ENCODE assay signal across 12 cellular contexts in the genomic region with DNA sequence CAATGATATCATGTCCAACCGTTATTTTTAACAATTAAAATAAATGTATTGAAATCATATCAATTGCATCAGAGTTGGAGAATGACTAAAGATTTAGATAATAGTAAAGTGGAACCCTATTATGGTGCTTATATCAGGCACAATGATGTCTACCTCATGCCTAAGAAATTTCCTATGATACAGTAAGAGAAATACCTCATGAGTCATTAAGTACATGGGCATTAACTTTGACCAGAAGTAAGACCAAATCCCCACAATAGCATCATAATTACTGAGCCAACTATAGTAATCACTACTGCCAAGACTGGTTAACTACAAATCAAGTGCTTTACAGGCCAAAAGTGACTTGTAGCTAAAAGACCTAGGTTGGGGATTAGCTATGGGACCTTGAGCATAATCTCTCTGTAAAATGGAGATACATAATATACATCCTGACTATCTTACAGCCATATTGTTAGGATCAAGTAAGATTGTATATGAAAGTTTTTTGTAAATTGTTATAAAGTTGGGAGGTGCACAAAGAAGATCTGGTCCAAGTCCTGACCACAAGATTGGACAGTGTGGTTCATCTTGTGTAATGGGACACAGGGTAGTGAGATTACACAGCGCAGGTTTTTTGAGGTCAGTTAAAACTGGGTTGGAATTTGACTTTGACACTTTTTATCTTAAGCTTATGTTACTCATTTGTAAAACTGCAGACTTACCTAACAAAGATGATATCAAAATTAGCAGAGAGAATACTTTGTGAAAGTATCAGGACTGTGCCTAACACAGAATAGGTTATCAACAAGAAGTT.
DNase-seq lines count a peak whose midpoint lies in the region; ATAC-seq, FAIRE-seq and TF ChIP-seq lines count a peak whose summit lies in the region.
"Had no signal": no experiment of that assay in that cellular context is flagged by ENCODE, and none has a peak within 500 bp of the region (broad histone marks: within the 10 kb centered on the region; RNA-seq: fewer than 3 reads in every experiment).

No MANE protein-coding gene starts in this region.

- no peaks in the 10 kb centered on the region for H3K4me1 ChIP-seq in suprapubic skin

- H3K9me3 Mint-ChIP-seq in stimulated activated effector memory CD8-positive, alpha-beta T cell treated with anti-CD3 and anti-CD28 coated beads, Interleukin-12 subunit alpha, Interleukin-12 subunit beta, amount 100 ng/mL, for 72 hours, result no peaks in the 10 kb centered on the region
- H3K9me3 Mint-ChIP-seq: activated naive CD4-positive, alpha-beta T cell treated with anti-CD3 and anti-CD28 coated beads for 36 hours; T-helper 2 cell treated with Interferon-gamma antibody and Interleukin-4, amounts not matched to agents 5 μg/mL and 100 μg/mL, for 36 hours had no signal

- no peak overlapping the region for H3K27ac ChIP-seq in suprapubic skin

- WGBS in suprapubic skin, result 88% methylated on average over 2 of the region's 2 CpGs

- H3K36me3 ChIP-seq in suprapubic skin, result peaks cover 17% of the 10 kb centered on the region

- TF ChIP-seq CTCF in fibroblast of the aortic adventitia (IDR thresholded peaks at IDR 0.05; ENCODE audit: insufficient read depth, low read length) (no peak), suprapubic skin (IDR thresholded peaks at IDR 0.05) (no peak)

- H3K27ac Mint-ChIP-seq in stimulated activated effector memory CD8-positive, alpha-beta T cell treated with anti-CD3 and anti-CD28 coated beads, Interleukin-12 subunit alpha, Interleukin-12 subunit beta, amount 100 ng/mL, for 72 hours, result peak overlapping the region; percentile 44
- H3K27ac Mint-ChIP-seq: activated CD8-positive, alpha-beta T cell treated with anti-CD3 and anti-CD28 coated beads, Interleukin-2, amount 10 ng/mL, durations not matched to agents 7 days and 5 days; activated naive CD4-positive, alpha-beta T cell treated with anti-CD3 and anti-CD28 coated beads for 36 hours; T-helper 2 cell treated with Interferon-gamma antibody and Interleukin-4, amounts not matched to agents 5 μg/mL and 100 μg/mL, for 36 hours had no signal

- H3K9me3 ChIP-seq in suprapubic skin, result no peaks in the 10 kb centered on the region

- H3K36me3 Mint-ChIP-seq in stimulated activated effector memory CD8-positive, alpha-beta T cell treated with anti-CD3 and anti-CD28 coated beads, Interleukin-12 subunit alpha, Interleukin-12 subunit beta, amount 100 ng/mL, for 72 hours, result peaks cover 5% of the 10 kb centered on the region

- H3K4me3 Mint-ChIP-seq in stimulated activated effector memory CD8-positive, alpha-beta T cell treated with anti-CD3 and anti-CD28 coated beads, Interleukin-12 subunit alpha, Interleukin-12 subunit beta, amount 100 ng/mL, for 72 hours, result no peak overlapping the region
- H3K4me3 Mint-ChIP-seq: activated CD8-positive, alpha-beta T cell treated with anti-CD3 and anti-CD28 coated beads, Interleukin-2, amount 10 ng/mL, durations not matched to agents 7 days and 5 days; activated naive CD4-positive, alpha-beta T cell treated with anti-CD3 and anti-CD28 coated beads for 36 hours; T-helper 2 cell treated with Interferon-gamma antibody and Interleukin-4, amounts not matched to agents 5 μg/mL and 100 μg/mL, for 36 hours had no signal

- no peak for ATAC-seq in stimulated activated effector memory CD8-positive, alpha-beta T cell treated with anti-CD3 and anti-CD28 coated beads, Interleukin-12 subunit alpha, Interleukin-12 subunit beta, amount 100 ng/mL, for 72 hours
- ATAC-seq in GM19452 (IDR thresholded peaks at IDR 0.05; ENCODE audit: unreplicated experiment) (no peak), GM19023 (IDR thresholded peaks at IDR 0.05; ENCODE audit: unreplicated experiment) (no peak)
- ATAC-seq: activated CD8-positive, alpha-beta T cell treated with anti-CD3 and anti-CD28 coated beads, Interleukin-2, amount 10 ng/mL, durations not matched to agents 7 days and 5 days had no signal

- FAIRE-seq in H54 (lab: Jason Lieb, UNC), result peak; percentile 85

- peaks cover 14% of the 10 kb centered on the region for H3K4me1 Mint-ChIP-seq in stimulated activated effector memory CD8-positive, alpha-beta T cell treated with anti-CD3 and anti-CD28 coated beads, Interleukin-12 subunit alpha, Interleukin-12 subunit beta, amount 100 ng/mL, for 72 hours

- H3K27me3 ChIP-seq in suprapubic skin, result no peaks in the 10 kb centered on the region

- DNase-seq in H54 (ENCODE audit: insufficient read length, low spot score), result peak; percentile 21
- peak; percentile 7 for DNase-seq in SW480 (ENCODE audit: low spot score)
- peak; percentile 92 for DNase-seq in fibroblast of the aortic adventitia (ENCODE audit: low read depth)
- DNase-seq in stimulated activated effector memory CD8-positive, alpha-beta T cell treated with anti-CD3 and anti-CD28 coated beads, Interleukin-12 subunit alpha, Interleukin-12 subunit beta, amount 100 ng/mL, for 72 hours (ENCODE audit: low spot score in 2 of 2), result no peak
- no peak for DNase-seq in suprapubic skin (ENCODE audit: low spot score in 2 of 2)
- DNase-seq: activated CD8-positive, alpha-beta T cell treated with anti-CD3 and anti-CD28 coated beads, Interleukin-2, amount 10 ng/mL, durations not matched to agents 7 days and 5 days; activated naive CD4-positive, alpha-beta T cell treated with anti-CD3 and anti-CD28 coated beads for 36 hours; DMS 273 treated with DMSO at 0.1 percent for 48 hours; NCI-H2171 treated with DMSO at 0.1 percent for 48 hours had no signal

- H3K4me3 ChIP-seq in fibroblast of the aortic adventitia (ENCODE audit: low read depth, low read length) (no peak overlapping the region), suprapubic skin (no peak overlapping the region)

- TF ChIP-seq POLR2A in H54 (IDR thresholded peaks at IDR 0.05; ENCODE audit: low read depth, low read length) (no peak), suprapubic skin (IDR thresholded peaks at IDR 0.05) (no peak)

- TF ChIP-seq EP300 in suprapubic skin (IDR thresholded peaks at IDR 0.05), result no peak

Comparison
In these comparisons a context has a peak if more than half of its experiments do, and no peak if none do; other contexts are left out.
1. DNase-seq: peak in H54 (single experiment), SW480 (single experiment) and fibroblast of the aortic adventitia (single experiment); none in stimulated activated effector memory CD8-positive, alpha-beta T cell treated with anti-CD3 and anti-CD28 coated beads, Interleukin-12 subunit alpha, Interleukin-12 subunit beta, amount 100 ng/mL, for 72 hours (0 of 2) and suprapubic skin (0 of 2).